In the genomic region with DNA sequence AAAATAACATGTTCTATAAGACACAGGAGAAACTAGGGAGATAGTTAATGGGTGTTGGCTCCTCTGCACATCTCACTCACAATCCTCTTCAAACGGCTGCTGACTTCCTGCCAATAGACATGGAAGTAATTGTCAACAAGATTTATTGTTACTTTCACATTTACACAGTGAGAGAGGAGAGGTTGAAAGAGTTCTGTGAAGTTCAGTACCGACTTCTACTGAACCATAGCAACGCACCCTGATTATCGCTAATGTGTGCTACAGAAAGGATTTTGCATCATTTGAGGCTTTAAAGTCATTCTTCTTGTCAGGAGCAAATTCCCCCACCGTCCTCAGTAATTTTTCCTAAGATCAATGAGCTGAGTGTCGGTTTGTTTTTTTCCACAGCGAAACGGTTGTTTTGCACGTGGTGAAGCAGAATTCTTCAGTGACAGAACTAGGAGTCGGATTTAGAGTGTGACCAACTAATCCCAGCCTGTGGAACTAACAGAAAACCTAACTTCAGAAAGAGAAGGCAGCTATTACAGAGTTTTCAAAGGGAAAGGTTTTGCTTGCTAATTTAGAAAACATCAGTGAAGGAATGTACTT, we compare ENCODE assay signal across 8 cellular contexts.
DNase-seq lines count a peak whose midpoint lies in the region; ATAC-seq and TF ChIP-seq lines count a peak whose summit lies in the region.

No MANE protein-coding gene starts in this region.

- DNase-seq in NCI-H1417 treated with DMSO at 0.1 percent for 48 hours (lab: John Stamatoyannopoulos, UW): peak; percentile 44
- DNase-seq in retina: peak; percentile 37
- DNase-seq in progenitor cell of endocrine pancreas (ENCODE audit: low spot score, unreplicated experiment): no peak
- DNase-seq in HPDE6-E6E7 (ENCODE audit: extremely low spot score): no peak
- no peak for DNase-seq in RWPE1 (ENCODE audit: low spot score)

- H3K27ac Mint-ChIP-seq in progenitor cell of endocrine pancreas: no peak overlapping the region

- H3K27me3 ChIP-seq in duodenal mucosa (ENCODE audit: control insufficient read depth in 1 of 2, insufficient read depth in 2 of 2, low read length in 2 of 2): no peaks in the 10 kb centered on the region

- POLR2A ChIA-PET in RWPE1 (lab: Yijun Ruan, JAX; ENCODE audit: low non-redundant PET): no interaction called here

- no peak overlapping the region for H3K4me3 Mint-ChIP-seq in progenitor cell of endocrine pancreas (ENCODE audit: low read depth)

- H3K9me3 ChIP-seq in duodenal mucosa (ENCODE audit: control insufficient read depth in 1 of 2, low read length in 2 of 2): no peaks in the 10 kb centered on the region

- H3K4me1 ChIP-seq in duodenal mucosa (ENCODE audit: control insufficient read depth in 1 of 2, insufficient read depth in 2 of 2, low read length in 2 of 2): peaks cover 0 to 12% of the 10 kb centered on the region in 2 donors

- no peak overlapping the region for H3K9ac ChIP-seq in duodenal mucosa (ENCODE audit: low read depth in 1 of 2, low read length in 2 of 2)

- H3K36me3 ChIP-seq in duodenal mucosa (ENCODE audit: control insufficient read depth in 1 of 2, insufficient read depth in 2 of 2, low read length in 2 of 2): no peaks in the 10 kb centered on the region

- CTCF ChIA-PET in RWPE1 (lab: Yijun Ruan, JAX): no interaction called here

- peak; percentile 51 for ATAC-seq in GM19035 (IDR thresholded peaks at IDR 0.05; ENCODE audit: unreplicated experiment)
- ATAC-seq in HG02884 (IDR thresholded peaks at IDR 0.05; ENCODE audit: unreplicated experiment): no peak

- H3K4me1 Mint-ChIP-seq in progenitor cell of endocrine pancreas (ENCODE audit: low read depth): peaks cover 22% of the 10 kb centered on the region

- H3K9me3 Mint-ChIP-seq in progenitor cell of endocrine pancreas (ENCODE audit: low read depth): no peaks in the 10 kb centered on the region

- no peaks in the 10 kb centered on the region for H3K36me3 Mint-ChIP-seq in progenitor cell of endocrine pancreas (ENCODE audit: insufficient read depth)

- H3K27me3 Mint-ChIP-seq in progenitor cell of endocrine pancreas: no peaks in the 10 kb centered on the region

- no peak for TF ChIP-seq CTCF in progenitor cell of endocrine pancreas (IDR thresholded peaks at IDR 0.05; ENCODE audit: unreplicated experiment)
- TF ChIP-seq CTCF in RWPE1 (conservative IDR thresholded peaks at IDR 0.05; ENCODE audit: low read depth): no peak

- H3K4me3 ChIP-seq in duodenal mucosa (ENCODE audit: low read depth in 1 of 2, low read length in 2 of 2): peak overlapping the region; percentile 38 to 60

- H3K27ac ChIP-seq in duodenal mucosa (ENCODE audit: low read depth, low read length) (no peak overlapping the region), RWPE1 (no peak overlapping the region)

Comparison
In these comparisons a context has a peak if more than half of its experiments do, and no peak if none do; other contexts are left out.
1. DNase-seq: peak in NCI-H1417 treated with DMSO at 0.1 percent for 48 hours (single experiment) and retina (single experiment); none in progenitor cell of endocrine pancreas (single experiment), HPDE6-E6E7 (single experiment) and RWPE1 (single experiment).